Comparison of ENCODE assay signal across 8 cellular contexts in the genomic region with DNA sequence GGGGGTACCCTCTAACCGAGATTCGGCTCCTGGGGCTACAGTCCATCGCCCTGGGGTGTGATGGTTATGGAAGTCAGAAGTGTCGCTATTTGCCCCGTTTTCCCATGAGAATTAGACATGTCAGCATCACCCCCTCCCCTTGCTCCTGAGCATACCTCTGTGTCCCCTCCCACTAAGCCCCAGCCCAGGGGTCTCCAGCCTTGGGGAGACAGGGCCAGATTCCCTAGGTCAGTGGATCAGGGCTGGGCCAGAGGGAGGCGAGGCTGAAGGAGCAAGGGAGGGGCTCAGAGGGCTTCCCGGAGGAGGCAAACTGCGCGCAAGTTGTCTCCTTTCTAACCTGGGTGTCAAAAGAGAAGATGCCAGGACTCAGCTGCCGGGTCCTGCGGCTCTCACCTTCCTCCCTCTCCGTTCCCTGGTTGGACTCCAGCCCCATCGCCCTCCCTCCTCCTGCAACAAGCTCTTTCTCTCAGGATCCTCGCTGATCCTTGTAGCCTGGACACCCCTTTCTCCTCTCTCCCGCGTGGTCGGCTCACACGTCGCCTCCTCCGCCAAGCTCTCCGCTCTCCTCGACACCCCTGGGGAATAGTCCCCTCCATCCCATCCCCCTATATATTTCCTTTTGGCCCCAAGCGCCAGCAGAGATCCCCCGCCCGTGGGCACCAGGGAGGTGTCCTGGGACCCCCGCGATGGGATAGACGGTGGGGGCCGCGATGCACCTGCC. TPM values are rescaled to one million over a fixed set of nuclear protein-coding genes. Genes with fewer than 3 reads are reported as not detected.
DNase-seq lines count a peak whose midpoint lies in the region; ATAC-seq and TF ChIP-seq lines count a peak whose summit lies in the region.

No MANE protein-coding gene starts in this region.

- H4K20me1 ChIP-seq in SU-DHL-6 (ENCODE audit: low read depth, low read length), result no peaks in the 10 kb centered on the region

- no peaks in the 10 kb centered on the region for H3K9me3 ChIP-seq in SU-DHL-6 (ENCODE audit: insufficient read depth, low read length)

- peaks cover 10% of the 10 kb centered on the region for H3K4me1 Mint-ChIP-seq in glutamatergic neuron (ENCODE audit: low read depth, unreplicated experiment)
- H3K4me1 Mint-ChIP-seq in stimulated activated effector memory CD8-positive, alpha-beta T cell treated with anti-CD3 and anti-CD28 coated beads, Interleukin-12 subunit alpha, Interleukin-12 subunit beta, amount 100 ng/mL, for 72 hours, result peaks cover 32% of the 10 kb centered on the region

- peak overlapping the region; percentile 48 for H3K27ac Mint-ChIP-seq in glutamatergic neuron (ENCODE audit: unreplicated experiment)
- no peak overlapping the region for H3K27ac Mint-ChIP-seq in stimulated activated effector memory CD8-positive, alpha-beta T cell treated with anti-CD3 and anti-CD28 coated beads, Interleukin-12 subunit alpha, Interleukin-12 subunit beta, amount 100 ng/mL, for 72 hours

- H3K9me3 Mint-ChIP-seq in glutamatergic neuron (ENCODE audit: unreplicated experiment), result peaks cover 3% of the 10 kb centered on the region
- no peaks in the 10 kb centered on the region for H3K9me3 Mint-ChIP-seq in stimulated activated effector memory CD8-positive, alpha-beta T cell treated with anti-CD3 and anti-CD28 coated beads, Interleukin-12 subunit alpha, Interleukin-12 subunit beta, amount 100 ng/mL, for 72 hours

- peak overlapping the region; percentile 18 for H3K4me3 ChIP-seq in SU-DHL-6 (ENCODE audit: insufficient read depth, low read length, poor library complexity, severe bottlenecking)

- H3K27ac ChIP-seq in SU-DHL-6 (ENCODE audit: low read depth, low read length), result no peak overlapping the region

- peaks cover 8% of the 10 kb centered on the region; the same call in 1 of the 2 replicates for H3K27me3 ChIP-seq in SU-DHL-6 (ENCODE audit: low read length)

- no peaks in the 10 kb centered on the region for H3F3A ChIP-seq in SU-DHL-6 (ENCODE audit: insufficient read depth)

- ATAC-seq in stimulated activated effector memory CD8-positive, alpha-beta T cell treated with anti-CD3 and anti-CD28 coated beads, Interleukin-12 subunit alpha, Interleukin-12 subunit beta, amount 100 ng/mL, for 72 hours, result no peak
- no peak for ATAC-seq in HG03521 (IDR thresholded peaks at IDR 0.05; ENCODE audit: unreplicated experiment)
- no peak for ATAC-seq in HG02588 (IDR thresholded peaks at IDR 0.05; ENCODE audit: unreplicated experiment)

- H3K4me2 ChIP-seq in SU-DHL-6 (ENCODE audit: low read depth, low read length, poor library complexity, severe bottlenecking), result peak overlapping the region; percentile 41

- peaks cover 34% of the 10 kb centered on the region for H3K27me3 Mint-ChIP-seq in glutamatergic neuron (ENCODE audit: unreplicated experiment)

- DNase-seq in NCI-H748 (lab: John Stamatoyannopoulos, UW; ENCODE audit: unreplicated experiment) (peak; percentile 26), NCI-H748 treated with DMSO at 0.1 percent for 48 hours (lab: John Stamatoyannopoulos, UW) (no peak), glutamatergic neuron (no peak), NK-92 (lab: John Stamatoyannopoulos, UW; ENCODE audit: unreplicated experiment) (no peak)
- no peak for DNase-seq in stimulated activated effector memory CD8-positive, alpha-beta T cell treated with anti-CD3 and anti-CD28 coated beads, Interleukin-12 subunit alpha, Interleukin-12 subunit beta, amount 100 ng/mL, for 72 hours (ENCODE audit: low spot score in 2 of 2)

- H3K36me3 Mint-ChIP-seq in glutamatergic neuron (ENCODE audit: unreplicated experiment), result peaks cover 4% of the 10 kb centered on the region
- no peaks in the 10 kb centered on the region for H3K36me3 Mint-ChIP-seq in stimulated activated effector memory CD8-positive, alpha-beta T cell treated with anti-CD3 and anti-CD28 coated beads, Interleukin-12 subunit alpha, Interleukin-12 subunit beta, amount 100 ng/mL, for 72 hours

- H3K4me3 Mint-ChIP-seq in glutamatergic neuron (ENCODE audit: unreplicated experiment), result peak overlapping the region; percentile 84
- peak overlapping the region; percentile 62 for H3K4me3 Mint-ChIP-seq in stimulated activated effector memory CD8-positive, alpha-beta T cell treated with anti-CD3 and anti-CD28 coated beads, Interleukin-12 subunit alpha, Interleukin-12 subunit beta, amount 100 ng/mL, for 72 hours

- no peaks in the 10 kb centered on the region for H3K9me2 ChIP-seq in SU-DHL-6 (replicated peaks; ENCODE audit: insufficient read depth, low read length)

- H3K36me3 ChIP-seq in SU-DHL-6 (ENCODE audit: low read length), result no peaks in the 10 kb centered on the region

- H3K79me2 ChIP-seq in SU-DHL-6 (ENCODE audit: insufficient read depth, low read length), result no peaks in the 10 kb centered on the region

- H2AFZ ChIP-seq in SU-DHL-6 (ENCODE audit: low read depth, low read length, severe bottlenecking), result no peak overlapping the region

- no peak overlapping the region for H3K9ac ChIP-seq in SU-DHL-6 (ENCODE audit: low read length)

- TF ChIP-seq CTCF in SU-DHL-6 (IDR thresholded peaks at IDR 0.05; ENCODE audit: insufficient read depth, low read length, poor library complexity, severe bottlenecking) (no peak), glutamatergic neuron (IDR thresholded peaks at IDR 0.05; ENCODE audit: partially characterized antibody, unreplicated experiment) (no peak)

RNA-seq across cellular contexts. Expression of a gene that starts 0.5 kb away (rescaled TPM):
- total RNA-seq in glutamatergic neuron (ENCODE audit: unreplicated experiment), result 92.3 TPM

RNA-seq across cellular contexts. Expression of a gene that starts 5.6 kb away (rescaled TPM):
- total RNA-seq in glutamatergic neuron (ENCODE audit: unreplicated experiment), result 55.3 TPM

RNA-seq across cellular contexts. Expression of a gene that starts 23.6 kb away (rescaled TPM):
- 54.3 TPM for total RNA-seq in glutamatergic neuron (ENCODE audit: unreplicated experiment)

RNA-seq across cellular contexts. Expression of a gene that starts 24.6 kb away (rescaled TPM):
- total RNA-seq in glutamatergic neuron (ENCODE audit: unreplicated experiment), result 12.0 TPM

RNA-seq across cellular contexts. Expression of a gene that starts 40.6 kb away (rescaled TPM):
- total RNA-seq in glutamatergic neuron (ENCODE audit: unreplicated experiment), result 826 TPM
